9 cellular contexts compared by ENCODE assay signal in the genomic region with DNA sequence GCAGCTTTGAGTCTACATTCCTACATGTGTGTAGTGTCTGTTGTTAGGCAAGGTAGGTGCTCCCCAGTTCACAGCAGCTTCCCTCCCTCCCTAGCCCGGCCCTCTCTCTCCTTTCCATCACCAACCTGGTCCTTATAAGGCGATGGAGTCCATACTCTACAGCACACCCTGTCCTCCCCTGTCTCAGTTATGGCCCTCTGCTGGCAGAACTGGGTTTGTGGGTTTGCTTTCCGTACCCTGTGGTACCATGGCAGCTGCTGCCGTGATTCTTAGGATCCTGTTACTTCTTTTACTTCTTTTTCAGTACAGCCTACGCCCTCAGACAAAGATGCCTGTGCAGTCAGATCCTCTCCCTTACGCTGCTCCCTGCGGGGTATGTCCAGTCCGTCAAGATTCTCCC. TPM values are rescaled to one million over a fixed set of nuclear protein-coding genes. Genes with fewer than 3 reads are reported as not detected.
DNase-seq lines count a peak whose midpoint lies in the region; ATAC-seq and TF ChIP-seq lines count a peak whose summit lies in the region.
"Had no signal": no experiment of that assay in that cellular context is flagged by ENCODE, and none has a peak within 500 bp of the region (broad histone marks: within the 10 kb centered on the region; RNA-seq: fewer than 3 reads in every experiment).

No MANE protein-coding gene starts in this region.

- H3K4me3 Mint-ChIP-seq in activated naive CD8-positive, alpha-beta T cell treated with anti-CD3 and anti-CD28 coated beads for 36 hours: no peak overlapping the region
- H3K4me3 Mint-ChIP-seq: dendritic cell treated with granulocyte-macrophage colony-stimulating factor and Interleukin-4, amounts not matched to agents 40 ng/mL and 50 ng/mL, for 4 days had no signal

- H3K18ac ChIP-seq in mesendoderm (ENCODE audit: low read length): no peak overlapping the region

- no peaks in the 10 kb centered on the region for H3K79me2 ChIP-seq in mesendoderm (ENCODE audit: control insufficient read depth, insufficient read depth, low read length)

- no peak overlapping the region for H2BK15ac ChIP-seq in mesendoderm (replicated peaks; ENCODE audit: low read depth)

- H3K4me3 ChIP-seq in AG04450 (ENCODE audit: low read depth, low read length) (no peak overlapping the region), mesendoderm (ENCODE audit: low read length) (no peak overlapping the region), vagina (no peak overlapping the region)

- H3K79me1 ChIP-seq in mesendoderm (ENCODE audit: low read length): no peaks in the 10 kb centered on the region

- H3K56ac ChIP-seq in mesendoderm (ENCODE audit: low read length): no peak overlapping the region

- DNase-seq in AG04450 (ENCODE audit: low read depth, low spot score): no peak
- DNase-seq in NCI-H146 treated with DMSO at 0.1 percent for 48 hours (lab: John Stamatoyannopoulos, UW; ENCODE audit: unreplicated experiment): peak; percentile 34
- DNase-seq in activated naive CD8-positive, alpha-beta T cell treated with anti-CD3 and anti-CD28 coated beads for 36 hours: peak; percentile 18
- DNase-seq in mesendoderm: peak; percentile 84
- DNase-seq in vagina (ENCODE audit: extremely low spot score in 2 of 2): no peak
- DNase-seq in germinal center (ENCODE audit: low spot score): no peak

- no peak overlapping the region for H2AK5ac ChIP-seq in mesendoderm (ENCODE audit: low read length)

- H2BK5ac ChIP-seq in mesendoderm (ENCODE audit: low read length): no peak overlapping the region

- CTCF ChIA-PET in AG04450 (lab: Charles Lee): interaction anchor here (0.6 to 1.4 kb wide), 4 partner anchors 19 to 813 kb away, joined by 3 to 4 read pairs (median 3); no protein-coding TSS in a partner anchor

- H3K27ac ChIP-seq in AG04450 (ENCODE audit: low read depth, low read length): no peak overlapping the region
- H3K27ac ChIP-seq in mesendoderm (ENCODE audit: low read depth, low read length): no peak overlapping the region
- H3K27ac ChIP-seq in vagina: no peak overlapping the region

- no peak overlapping the region for H3K4me2 ChIP-seq in mesendoderm (ENCODE audit: low read length)

- no peaks in the 10 kb centered on the region for H3K4me1 ChIP-seq in mesendoderm (ENCODE audit: control insufficient read depth, low read depth, low read length)
- no peaks in the 10 kb centered on the region for H3K4me1 ChIP-seq in vagina

- no peak overlapping the region for H3K9ac ChIP-seq in mesendoderm (ENCODE audit: low read length)

- no peaks in the 10 kb centered on the region for H3K36me3 ChIP-seq in mesendoderm (ENCODE audit: control insufficient read depth, insufficient read depth, low read length)
- no peaks in the 10 kb centered on the region for H3K36me3 ChIP-seq in vagina

- H3K23ac ChIP-seq in mesendoderm (ENCODE audit: low read length): no peak overlapping the region

- no peak overlapping the region for H4K5ac ChIP-seq in mesendoderm (ENCODE audit: low read length)

- no peak for TF ChIP-seq POLR2A in vagina (IDR thresholded peaks at IDR 0.05)

- H2BK120ac ChIP-seq in mesendoderm (ENCODE audit: low read depth, low read length): no peak overlapping the region

- H3K4ac ChIP-seq in mesendoderm (ENCODE audit: low read depth, low read length): peak overlapping the region; percentile 4

- H3K27me3 ChIP-seq in AG04450 (ENCODE audit: control insufficient read depth, insufficient read depth, low read length) (no peaks in the 10 kb centered on the region), mesendoderm (ENCODE audit: insufficient read depth, low read length, poor library complexity) (no peaks in the 10 kb centered on the region), vagina (no peaks in the 10 kb centered on the region)

- intact Hi-C loops in vagina (cut with DNase I): no loop called here

- no peaks in the 10 kb centered on the region; the same call in 1 of the 2 replicates for H3K9me3 ChIP-seq in AG04450 (ENCODE audit: control insufficient read depth, insufficient read depth, low read length)
- H3K9me3 ChIP-seq in vagina: no peaks in the 10 kb centered on the region

- peaks cover 36% of the 10 kb centered on the region for H3K4me1 Mint-ChIP-seq in activated naive CD8-positive, alpha-beta T cell treated with anti-CD3 and anti-CD28 coated beads for 36 hours

- POLR2A ChIA-PET in AG04450 (lab: Yijun Ruan, JAX): interaction anchor here (0.6 kb wide), 1 partner anchor 58 kb away, joined by 4 read pairs; no protein-coding TSS in a partner anchor

- H3K9me3 Mint-ChIP-seq in activated naive CD8-positive, alpha-beta T cell treated with anti-CD3 and anti-CD28 coated beads for 36 hours: peaks cover 9% of the 10 kb centered on the region

- ATAC-seq in GM18867 (IDR thresholded peaks at IDR 0.05; ENCODE audit: unreplicated experiment) (peak; percentile 91), HG02840 (IDR thresholded peaks at IDR 0.05; ENCODE audit: low FRiP score, unreplicated experiment) (no peak)

- H4K8ac ChIP-seq in mesendoderm (ENCODE audit: low read depth, low read length): no peak overlapping the region

- peaks cover 14% of the 10 kb centered on the region for H3K36me3 Mint-ChIP-seq in activated naive CD8-positive, alpha-beta T cell treated with anti-CD3 and anti-CD28 coated beads for 36 hours

- no peak overlapping the region for H3K27ac Mint-ChIP-seq in activated naive CD8-positive, alpha-beta T cell treated with anti-CD3 and anti-CD28 coated beads for 36 hours
- H3K27ac Mint-ChIP-seq: dendritic cell treated with granulocyte-macrophage colony-stimulating factor and Interleukin-4, amounts not matched to agents 40 ng/mL and 50 ng/mL, for 4 days had no signal

- H3K27me3 Mint-ChIP-seq in activated naive CD8-positive, alpha-beta T cell treated with anti-CD3 and anti-CD28 coated beads for 36 hours: no peaks in the 10 kb centered on the region
- H3K27me3 Mint-ChIP-seq: dendritic cell treated with granulocyte-macrophage colony-stimulating factor and Interleukin-4, amounts not matched to agents 40 ng/mL and 50 ng/mL, for 4 days had no signal

- no CpG with 5 or more reads among the region's 8 CpGs for WGBS in mesendoderm (ENCODE audit: extremely low coverage, insufficient coverage, low lambda C conversion rate)

- TF ChIP-seq CTCF in AG04450 (IDR thresholded peaks at IDR 0.05; ENCODE audit: low read depth, low read length) (peak; percentile 45), vagina (IDR thresholded peaks at IDR 0.05) (no peak)

RNA-seq across cellular contexts. Expression of a gene that starts 31.7 kb away (rescaled TPM):
- 34.2 and 45.1 TPM in 2 replicates for polyA plus RNA-seq in AG04450 (2011; rRNA removed)
- 27.6 and 37.0 TPM in 2 replicates for polyA minus RNA-seq in AG04450 (2011; rRNA and poly(A)+ RNA removed)
- total RNA-seq in activated naive CD8-positive, alpha-beta T cell treated with anti-CD3 and anti-CD28 coated beads for 36 hours: 1 to 10 TPM; 4.3 to 6.6 TPM
- 1.8 TPM for polyA plus RNA-seq in mesendoderm (2013, experiment 1 of 2)
- 1.3 TPM for polyA plus RNA-seq in mesendoderm (2013, experiment 2 of 2)
- total RNA-seq in vagina: 6.9 TPM

Comparison
In these comparisons a context has a peak if more than half of its experiments do, and no peak if none do; other contexts are left out.
1. DNase-seq: peak in NCI-H146 treated with DMSO at 0.1 percent for 48 hours (single experiment), activated naive CD8-positive, alpha-beta T cell treated with anti-CD3 and anti-CD28 coated beads for 36 hours (single experiment) and mesendoderm (single experiment); none in AG04450 (single experiment), vagina (0 of 2) and germinal center (single experiment).